2 cellular contexts compared by ENCODE assay signal in the genomic region with DNA sequence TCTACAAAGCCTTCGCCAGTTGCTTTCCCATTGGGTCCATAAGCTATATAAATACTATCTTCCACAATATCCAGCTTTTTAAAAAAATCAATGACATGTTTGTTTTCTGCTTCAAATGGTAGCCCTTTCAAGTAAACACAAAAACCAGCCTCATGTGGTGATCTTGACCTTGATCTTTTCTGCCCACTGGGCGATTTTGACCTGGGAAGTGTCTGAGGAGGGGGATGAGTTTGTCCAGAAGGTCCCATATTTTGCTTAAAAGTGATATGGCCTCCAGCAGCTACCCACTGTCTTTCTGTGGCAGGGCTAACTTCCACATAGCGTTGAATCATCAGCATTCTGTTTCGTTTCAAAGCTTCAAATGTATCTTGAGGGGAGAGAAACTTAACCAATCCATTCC.
TF ChIP-seq lines count a peak whose summit lies in the region.

No MANE protein-coding gene starts in this region.

TF ChIP-seq in HCT116, 20 proteins besides CTCF, POLR2A, EP300 and RAD21:
- TF ChIP-seq ATF3 (IDR thresholded peaks at IDR 0.05) = no peak
- TF ChIP-seq, protein P1, sequence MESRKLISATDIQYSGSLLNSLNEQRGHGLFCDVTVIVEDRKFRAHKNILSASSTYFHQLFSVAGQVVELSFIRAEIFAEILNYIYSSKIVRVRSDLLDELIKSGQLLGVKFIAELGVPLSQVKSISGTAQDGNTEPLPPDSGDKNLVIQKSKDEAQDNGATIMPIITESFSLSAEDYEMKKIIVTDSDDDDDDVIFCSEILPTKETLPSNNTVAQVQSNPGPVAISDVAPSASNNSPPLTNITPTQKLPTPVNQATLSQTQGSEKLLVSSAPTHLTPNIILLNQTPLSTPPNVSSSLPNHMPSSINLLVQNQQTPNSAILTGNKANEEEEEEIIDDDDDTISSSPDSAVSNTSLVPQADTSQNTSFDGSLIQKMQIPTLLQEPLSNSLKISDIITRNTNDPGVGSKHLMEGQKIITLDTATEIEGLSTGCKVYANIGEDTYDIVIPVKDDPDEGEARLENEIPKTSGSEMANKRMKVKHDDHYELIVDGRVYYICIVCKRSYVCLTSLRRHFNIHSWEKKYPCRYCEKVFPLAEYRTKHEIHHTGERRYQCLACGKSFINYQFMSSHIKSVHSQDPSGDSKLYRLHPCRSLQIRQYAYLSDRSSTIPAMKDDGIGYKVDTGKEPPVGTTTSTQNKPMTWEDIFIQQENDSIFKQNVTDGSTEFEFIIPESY (IDR thresholded peaks at IDR 0.05; ENCODE audit: extremely low read depth, insufficient replicate concordance, low read length) = no peak
- no peak for TF ChIP-seq CBX3 (IDR thresholded peaks at IDR 0.05; ENCODE audit: low read depth)
- TF ChIP-seq TCF7L2 (IDR thresholded peaks at IDR 0.05; ENCODE audit: borderline replicate concordance, extremely low read depth, insufficient read depth, insufficient read length) = no peak
- TF ChIP-seq ZNF274 (IDR thresholded peaks at IDR 0.05; ENCODE audit: low read depth, low read length) = no peak
- no peak for TF ChIP-seq EGR1 (IDR thresholded peaks at IDR 0.05; ENCODE audit: low read depth)
- TF ChIP-seq SIN3A (IDR thresholded peaks at IDR 0.05; ENCODE audit: low read depth) = no peak
- no peak for TF ChIP-seq FOSL1 (IDR thresholded peaks at IDR 0.05; ENCODE audit: low read depth)
- no peak for TF ChIP-seq SRF (IDR thresholded peaks at IDR 0.05; ENCODE audit: low read depth)
- TF ChIP-seq EZH2 (IDR thresholded peaks at IDR 0.05) = no peak
- no peak for TF ChIP-seq CEBPB (IDR thresholded peaks at IDR 0.05; ENCODE audit: low read depth)
- no peak for TF ChIP-seq ZFX (IDR thresholded peaks at IDR 0.05)

TF ChIP-seq in GM12878, 131 proteins besides CTCF, POLR2A, EP300 and RAD21:
- TF ChIP-seq CBX5 (IDR thresholded peaks at IDR 0.05; ENCODE audit: low read depth) = no peak
- no peak for TF ChIP-seq POLR2AphosphoS2 (IDR thresholded peaks at IDR 0.05; ENCODE audit: low read depth, low read length)
- TF ChIP-seq, protein P1 (IDR thresholded peaks at IDR 0.05) = no peak
- TF ChIP-seq PML (IDR thresholded peaks at IDR 0.05; ENCODE audit: low read length) = no peak
- TF ChIP-seq SREBF2 (IDR thresholded peaks at IDR 0.05; ENCODE audit: low read length) = no peak
- no peak for TF ChIP-seq SREBF1 (IDR thresholded peaks at IDR 0.05; ENCODE audit: low read length)
- no peak for TF ChIP-seq FOXM1 (IDR thresholded peaks at IDR 0.05; ENCODE audit: low read depth, low read length)
- no peak for TF ChIP-seq NFXL1 (IDR thresholded peaks at IDR 0.05; ENCODE audit: borderline replicate concordance)
- TF ChIP-seq MYC (IDR thresholded peaks at IDR 0.05; ENCODE audit: insufficient read depth, insufficient read length, insufficient replicate concordance, low read length, severe bottlenecking) = no peak
- TF ChIP-seq HDAC6 (IDR thresholded peaks at IDR 0.05; ENCODE audit: unreplicated experiment) = no peak
